Comparison of ENCODE assay signal across 1 cellular context in the genomic region with DNA sequence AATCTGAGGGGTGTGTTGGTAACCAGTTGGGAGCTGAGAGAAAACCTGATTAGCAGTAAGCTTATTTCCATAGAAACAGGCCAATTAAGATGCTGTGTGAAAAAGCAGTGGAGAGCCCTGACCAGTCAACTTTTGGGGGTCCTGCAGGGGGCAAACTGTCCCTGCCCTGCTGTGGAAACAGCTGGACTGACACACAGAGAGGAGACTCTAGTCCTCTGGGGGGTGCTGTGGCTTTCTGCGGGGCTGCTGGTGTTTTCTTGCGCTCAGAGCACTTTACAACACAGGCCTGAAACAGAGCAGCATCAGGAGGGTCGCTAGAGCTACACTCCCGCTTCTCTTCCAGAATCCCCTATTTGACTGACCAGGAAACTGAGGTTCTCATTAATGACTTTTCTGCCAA.
TF ChIP-seq lines count a peak whose summit lies in the region.

No MANE protein-coding gene starts in this region.

TF ChIP-seq in IMR-90, 13 proteins besides CTCF, POLR2A, EP300 and RAD21 (continued from another document):
- TF ChIP-seq, protein P1, sequence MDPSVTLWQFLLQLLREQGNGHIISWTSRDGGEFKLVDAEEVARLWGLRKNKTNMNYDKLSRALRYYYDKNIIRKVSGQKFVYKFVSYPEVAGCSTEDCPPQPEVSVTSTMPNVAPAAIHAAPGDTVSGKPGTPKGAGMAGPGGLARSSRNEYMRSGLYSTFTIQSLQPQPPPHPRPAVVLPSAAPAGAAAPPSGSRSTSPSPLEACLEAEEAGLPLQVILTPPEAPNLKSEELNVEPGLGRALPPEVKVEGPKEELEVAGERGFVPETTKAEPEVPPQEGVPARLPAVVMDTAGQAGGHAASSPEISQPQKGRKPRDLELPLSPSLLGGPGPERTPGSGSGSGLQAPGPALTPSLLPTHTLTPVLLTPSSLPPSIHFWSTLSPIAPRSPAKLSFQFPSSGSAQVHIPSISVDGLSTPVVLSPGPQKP (IDR thresholded peaks at IDR 0.05; ENCODE audit: borderline replicate concordance, low read depth, low read length) = no peak
- TF ChIP-seq MXI1 (IDR thresholded peaks at IDR 0.05; ENCODE audit: borderline replicate concordance, low read depth, low read length) = no peak
- no peak for TF ChIP-seq RCOR1 (IDR thresholded peaks at IDR 0.05; ENCODE audit: insufficient replicate concordance, low read length)
- TF ChIP-seq CEBPB (IDR thresholded peaks at IDR 0.05; ENCODE audit: low read depth, low read length) = no peak
- no peak for TF ChIP-seq MAFK (IDR thresholded peaks at IDR 0.05; ENCODE audit: low read depth, low read length)
- no peak for TF ChIP-seq FOS (IDR thresholded peaks at IDR 0.05; ENCODE audit: low read depth, low read length)
- TF ChIP-seq MAZ (IDR thresholded peaks at IDR 0.05; ENCODE audit: borderline replicate concordance, low read depth, low read length) = no peak
- TF ChIP-seq CHD1 (IDR thresholded peaks at IDR 0.05; ENCODE audit: low read depth, low read length) = no peak
- TF ChIP-seq BHLHE40 (IDR thresholded peaks at IDR 0.05; ENCODE audit: low read depth, low read length) = no peak
- no peak; the same call in 1 of the 2 replicates for TF ChIP-seq SMC3 (IDR thresholded peaks at IDR 0.05; ENCODE audit: low read depth, low read length)
- TF ChIP-seq RFX5 (IDR thresholded peaks at IDR 0.05; ENCODE audit: low read depth, low read length) = no peak
